In genomic region chrX:72566448-72566847, GRCh38 we compare ENCODE assay signal across 31 cellular contexts.
"Had no signal": no experiment of that assay in that cellular context is flagged by ENCODE, and none has a peak within 500 bp of the region (broad histone marks: within the 10 kb centered on the region; RNA-seq: fewer than 3 reads in every experiment).

No MANE protein-coding gene starts in this region.

- H3K4me1 ChIP-seq: neural progenitor cell, parathyroid adenoma, psoas muscle, suprapubic skin, testis, tibial artery, transverse colon, upper lobe of right lung, uterus had no signal

- H3K27ac Mint-ChIP-seq: natural killer cell; nephron; neural progenitor cell; progenitor cell of endocrine pancreas; stimulated activated memory B cell treated with anti-CD40 and anti-IgM and Interleukin-4, amounts not matched to agents 10 μg/mL and 1 μg/mL and 100 μg/mL, for 72 hours; type B pancreatic cell had no signal

- H3K27me3 Mint-ChIP-seq: progenitor cell of endocrine pancreas; stimulated activated memory B cell treated with anti-CD40 and anti-IgM and Interleukin-4, amounts not matched to agents 10 μg/mL and 1 μg/mL and 100 μg/mL, for 72 hours; stimulated activated naive CD8-positive, alpha-beta T cell treated with anti-CD3 and anti-CD28 coated beads, Interleukin-15, amount 100 ng/mL, for 72 hours; type B pancreatic cell had no signal

- ATAC-seq: natural killer cell; psoas muscle; right cardiac atrium; sciatic nerve; stimulated activated memory B cell treated with anti-CD40 and anti-IgM and Interleukin-4, amounts not matched to agents 10 μg/mL and 1 μg/mL and 100 μg/mL, for 72 hours; stimulated activated naive CD8-positive, alpha-beta T cell treated with anti-CD3 and anti-CD28 coated beads, Interleukin-15, amount 100 ng/mL, for 72 hours; stimulated activated naive CD8-positive, alpha-beta T cell treated with anti-CD3 and anti-CD28 coated beads, Interleukin-15, Interleukin-2, amounts not matched to agents 100 U/mL and 50 U/mL, for 24 hours; upper lobe of right lung had no signal

- H3K27me3 ChIP-seq: neural progenitor cell, ovary, spleen, suprapubic skin, testis, tibial artery, transverse colon, upper lobe of right lung, uterus had no signal

- H3K36me3 ChIP-seq: ovary, transverse colon, uterus had no signal

- H3K4me3 ChIP-seq: neural progenitor cell, ovary, psoas muscle, skin epidermis, smooth muscle cell, spleen, suprapubic skin, testis, tibial artery, transverse colon, upper lobe of right lung, uterus had no signal

- H3K36me3 Mint-ChIP-seq: natural killer cell had no signal

- H3K9me3 Mint-ChIP-seq: natural killer cell; neural progenitor cell; stimulated activated memory B cell treated with anti-CD40 and anti-IgM and Interleukin-4, amounts not matched to agents 10 μg/mL and 1 μg/mL and 100 μg/mL, for 72 hours; stimulated activated naive CD8-positive, alpha-beta T cell treated with anti-CD3 and anti-CD28 coated beads, Interleukin-15, amount 100 ng/mL, for 72 hours; type B pancreatic cell had no signal

- H3K9ac ChIP-seq: neural progenitor cell, parathyroid adenoma had no signal

- H3K4me2 ChIP-seq: neural progenitor cell, smooth muscle cell had no signal

- H3K4me3 Mint-ChIP-seq: natural killer cell; nephron; neural progenitor cell; stimulated activated memory B cell treated with anti-CD40 and anti-IgM and Interleukin-4, amounts not matched to agents 10 μg/mL and 1 μg/mL and 100 μg/mL, for 72 hours; stimulated activated naive CD8-positive, alpha-beta T cell treated with anti-CD3 and anti-CD28 coated beads, Interleukin-15, amount 100 ng/mL, for 72 hours; type B pancreatic cell had no signal

- H2AFZ ChIP-seq: neural progenitor cell, parathyroid adenoma had no signal

- H3K4me1 Mint-ChIP-seq: nephron; stimulated activated memory B cell treated with anti-CD40 and anti-IgM and Interleukin-4, amounts not matched to agents 10 μg/mL and 1 μg/mL and 100 μg/mL, for 72 hours; stimulated activated naive CD8-positive, alpha-beta T cell treated with anti-CD3 and anti-CD28 coated beads, Interleukin-15, amount 100 ng/mL, for 72 hours had no signal

- H3K9me3 ChIP-seq: ovary, psoas muscle, spleen, suprapubic skin, testis, tibial artery, transverse colon, upper lobe of right lung, uterus had no signal

- H3K79me2 ChIP-seq: parathyroid adenoma had no signal

- H3K27ac ChIP-seq: neural progenitor cell, ovary, parathyroid adenoma, psoas muscle, skin epidermis, spleen, suprapubic skin, testis, tibial artery, transverse colon, upper lobe of right lung, uterus had no signal

- DNase-seq: natural killer cell; occipital lobe; ovary; posterior cingulate gyrus; psoas muscle; right cardiac atrium; spleen; stimulated activated CD4-positive, alpha-beta T cell treated with anti-CD3 and anti-CD28 coated beads, Interleukin-12 subunit alpha, Interleukin-12 subunit beta, amount 100 ng/mL, for 4 hours; stimulated activated CD4-positive, alpha-beta T cell treated with anti-CD3 and anti-CD28 coated beads, Interleukin-1b, Interleukin-23, amount 100 ng/mL, for 48 hours; stimulated activated CD4-positive, alpha-beta T cell treated with anti-CD3 and anti-CD28 coated beads, Interleukin-4, amount 100 ng/mL, for 1 hour; stimulated activated CD4-positive, alpha-beta T cell treated with anti-CD3 and anti-CD28 coated beads, Interleukin-4, amount 100 ng/mL, for 4 hours; stimulated activated CD8-positive, alpha-beta memory T cell treated with anti-CD3 and anti-CD28 coated beads, Interleukin-4, amount 100 ng/mL, for 48 hours; stimulated activated naive CD4-positive, alpha-beta T cell; stimulated activated naive CD8-positive, alpha-beta T cell treated with anti-CD3 and anti-CD28 coated beads, Interleukin-15, amount 100 ng/mL, for 72 hours; stimulated activated naive CD8-positive, alpha-beta T cell treated with anti-CD3 and anti-CD28 coated beads, Interleukin-15, Interleukin-2, amounts not matched to agents 100 U/mL and 50 U/mL, for 24 hours; substantia nigra; testis; tibial artery; transverse colon; upper lobe of right lung; uterus had no signal
